In genomic region chr1:80836505-80836904, GRCh38 we compare ENCODE assay signal across 25 cellular contexts.
"Had no signal": no experiment of that assay in that cellular context is flagged by ENCODE, and none has a peak within 500 bp of the region (broad histone marks: within the 10 kb centered on the region; RNA-seq: fewer than 3 reads in every experiment).

No MANE protein-coding gene starts in this region.

- DNase-seq: colonic mucosa; cortex of kidney; dermis blood vessel endothelial cell; dorsolateral prefrontal cortex; effector CD4-positive, alpha-beta T cell; effector CD8-positive, alpha-beta T cell; effector memory CD4-positive, alpha-beta T cell; effector memory CD8-positive, alpha-beta T cell; endodermal cell; erythroblast; esophagus squamous epithelium; foreskin fibroblast; foreskin keratinocyte; foreskin melanocyte; gastrocnemius medialis; glutamatergic neuron; head of caudate nucleus; heart left ventricle; heart right ventricle had no signal

- H3K4me3 ChIP-seq: colonic mucosa, coronary artery, dorsolateral prefrontal cortex, esophagus muscularis mucosa, esophagus squamous epithelium, gastrocnemius medialis, gastroesophageal sphincter, heart left ventricle, heart right ventricle, hepatocyte had no signal

- H3K36me3 ChIP-seq: colonic mucosa, esophagus muscularis mucosa, esophagus squamous epithelium, gastrocnemius medialis, gastroesophageal sphincter, heart left ventricle, heart right ventricle had no signal

- H3K4me1 ChIP-seq: colonic mucosa, esophagus muscularis mucosa, esophagus squamous epithelium, foreskin keratinocyte, gastrocnemius medialis, gastroesophageal sphincter, heart left ventricle, heart right ventricle had no signal

- ATAC-seq: effector memory CD8-positive, alpha-beta T cell; esophagus mucosa; foreskin keratinocyte; gastrocnemius medialis; gastroesophageal sphincter; heart left ventricle; heart right ventricle had no signal

- H3K9me3 ChIP-seq: colonic mucosa, esophagus muscularis mucosa, esophagus squamous epithelium, gastrocnemius medialis, gastroesophageal sphincter had no signal

- H2AFZ ChIP-seq: hepatocyte had no signal

- H3K27me3 ChIP-seq: colonic mucosa, dorsolateral prefrontal cortex, esophagus muscularis mucosa, esophagus squamous epithelium, foreskin keratinocyte, gastrocnemius medialis, gastroesophageal sphincter, heart left ventricle, heart right ventricle, hepatocyte had no signal

- H3K27ac ChIP-seq: colonic mucosa, coronary artery, dorsolateral prefrontal cortex, epithelial cell of prostate, esophagus muscularis mucosa, esophagus squamous epithelium, foreskin keratinocyte, gastrocnemius medialis, gastroesophageal sphincter, heart left ventricle, heart right ventricle, hepatocyte had no signal

- H3K4me2 ChIP-seq: hepatocyte had no signal

- H3K79me2 ChIP-seq: hepatocyte had no signal
